8 cellular contexts compared by ENCODE assay signal in the genomic region with DNA sequence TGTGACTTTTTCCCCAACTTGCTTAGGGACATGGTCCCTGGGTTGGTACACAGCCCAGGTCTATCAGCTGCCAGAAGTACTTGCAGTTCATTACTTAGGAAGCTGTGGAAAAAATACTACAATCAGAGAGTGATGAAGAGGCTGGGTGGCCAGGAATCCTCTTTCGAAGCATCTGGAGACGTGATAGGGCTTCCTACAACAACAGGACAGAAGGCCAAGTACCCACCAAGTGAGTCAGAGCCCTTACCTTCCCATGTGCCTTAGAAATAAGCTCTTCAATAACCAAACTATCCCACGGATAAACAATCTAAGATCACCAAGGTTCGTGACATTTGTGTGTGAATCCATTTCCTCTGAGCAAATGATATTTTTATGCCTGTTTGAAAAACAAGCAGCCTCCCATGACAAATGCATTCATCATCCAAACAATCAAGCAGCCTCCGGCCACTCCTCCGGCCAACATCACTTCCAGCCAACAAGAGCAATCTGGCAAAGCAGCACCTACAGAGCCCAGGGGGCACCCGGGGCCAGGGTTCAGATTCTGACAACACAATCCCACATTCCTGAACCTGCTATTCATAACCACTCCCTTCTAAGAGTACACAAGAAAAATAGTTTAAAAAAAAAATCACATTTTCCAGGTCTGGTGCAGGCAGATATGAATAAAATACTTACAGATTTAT. TPM values are rescaled to one million over a fixed set of nuclear protein-coding genes. Genes with fewer than 3 reads are reported as not detected.
DNase-seq lines count a peak whose midpoint lies in the region; ATAC-seq, FAIRE-seq and TF ChIP-seq lines count a peak whose summit lies in the region.

No MANE protein-coding gene starts in this region.

- intact Hi-C loops in left lung (cut with DNase I) (no loop called here), tibial artery (cut with DNase I; ENCODE audit: low total_unique reads) (no loop called here)

- no peaks in the 10 kb centered on the region for H3K27me3 Mint-ChIP-seq in chondrocyte (ENCODE audit: low read depth)

- FAIRE-seq in HTR-8/SVneo (lab: Jason Lieb, UNC) = no peak

- peaks cover 21 to 73% of the 10 kb centered on the region in 2 donors for H3K4me1 ChIP-seq in left lung
- peaks cover 0 to 92% (median 52%) of the 10 kb centered on the region in 4 donors for H3K4me1 ChIP-seq in tibial artery

- H3K27ac ChIP-seq in left lung (peak overlapping the region; percentile 53 to 67), tibial artery (peak overlapping the region; percentile 80 to 96)

- no peaks in the 10 kb centered on the region for H3K27me3 ChIP-seq in left lung
- H3K27me3 ChIP-seq in tibial artery = no peaks in the 10 kb centered on the region

- H3K4me1 Mint-ChIP-seq in chondrocyte (ENCODE audit: low read depth) = peaks cover 43% of the 10 kb centered on the region

- peak; percentile 81 for DNase-seq in HTR-8/SVneo (ENCODE audit: insufficient read length, low spot score)
- no peak for DNase-seq in chondrocyte (ENCODE audit: low spot score)
- peak in 1 of 2 donors; percentile 54 for DNase-seq in left lung
- DNase-seq in tibial artery = peak; percentile 83 to 86
- DNase-seq in NCI-H2029 treated with DMSO at 0.1 percent for 48 hours (lab: John Stamatoyannopoulos, UW) = no peak
- DNase-seq in NCI-H526 treated with DMSO at 0.1 percent for 48 hours (lab: John Stamatoyannopoulos, UW) = no peak
- no peak for DNase-seq in NOMO-1 treated with dmso at 0.1 percent for 144 hours (lab: John Stamatoyannopoulos, UW; ENCODE audit: unreplicated experiment)
- DNase-seq in SHP77 treated with DMSO at 0.1 percent for 48 hours (lab: John Stamatoyannopoulos, UW) = no peak

- H3K27ac Mint-ChIP-seq in chondrocyte (ENCODE audit: unreplicated experiment) = peak overlapping the region; percentile 77

- H3K36me3 Mint-ChIP-seq in chondrocyte (ENCODE audit: low read depth) = no peaks in the 10 kb centered on the region

- no peak overlapping the region for H3K4me3 Mint-ChIP-seq in chondrocyte (ENCODE audit: unreplicated experiment)

- H3K36me3 ChIP-seq in left lung = no peaks in the 10 kb centered on the region
- no peaks in the 10 kb centered on the region for H3K36me3 ChIP-seq in tibial artery

- no peaks in the 10 kb centered on the region for H3K9me3 Mint-ChIP-seq in chondrocyte (ENCODE audit: low read depth)

- TF ChIP-seq CTCF in chondrocyte (IDR thresholded peaks at IDR 0.05) = no peak
- TF ChIP-seq CTCF in left lung (IDR thresholded peaks at IDR 0.05) = no peak
- no peak for TF ChIP-seq CTCF in tibial artery (IDR thresholded peaks at IDR 0.05)

- H3K9me3 ChIP-seq in left lung (no peaks in the 10 kb centered on the region), tibial artery (no peaks in the 10 kb centered on the region)

- peak; percentile 77 for ATAC-seq in left lung

- H3K4me3 ChIP-seq in left lung = no peak overlapping the region
- peak overlapping the region in 1 of 2 donors; percentile 5 for H3K4me3 ChIP-seq in tibial artery

RNA-seq across cellular contexts. Expression of gene TBC1D8, which starts 26.4 kb away (rescaled TPM):
- total RNA-seq in chondrocyte = 6.2 to 8.2 TPM (median 7.3 TPM) in 3 replicates
- total RNA-seq in left lung = 10 to 100 TPM; 11.7 to 22.1 TPM

Comparison
In these comparisons a context has a peak if more than half of its experiments do, and no peak if none do; other contexts are left out.
1. DNase-seq: peak in HTR-8/SVneo (single experiment) and tibial artery (2 of 2); none in chondrocyte (single experiment), NCI-H2029 treated with DMSO at 0.1 percent for 48 hours (single experiment), NCI-H526 treated with DMSO at 0.1 percent for 48 hours (single experiment), NOMO-1 treated with dmso at 0.1 percent for 144 hours (single experiment) and SHP77 treated with DMSO at 0.1 percent for 48 hours (single experiment).